In genomic region chr12:120713861-120714482, GRCh38 we compare ENCODE assay signal across 7 cellular contexts. TPM values are rescaled to one million over a fixed set of nuclear protein-coding genes. Genes with fewer than 3 reads are reported as not detected.
A peak's percentile ranks its signal among the peaks of the same experiment; 100 is the strongest.
DNase-seq lines count a peak whose midpoint lies in the region; ATAC-seq and TF ChIP-seq lines count a peak whose summit lies in the region.

No MANE protein-coding gene starts in this region.

- no peak overlapping the region for H3K27ac Mint-ChIP-seq in activated naive CD4-positive, alpha-beta T cell treated with anti-CD3 and anti-CD28 coated beads, Interleukin-2, amount 10 ng/mL, durations not matched to agents 7 days and 5 days
- no peak overlapping the region for H3K27ac Mint-ChIP-seq in glutamatergic neuron (ENCODE audit: unreplicated experiment)

- no peak overlapping the region for H3K27ac ChIP-seq in psoas muscle

- CTCF ChIA-PET in activated naive CD4-positive, alpha-beta T cell treated with anti-CD3 and anti-CD28 coated beads, Interleukin-2, amount 10 ng/mL, durations not matched to agents 7 days and 5 days (lab: Charles Lee): interaction anchor here (0.8 to 3.3 kb wide), 5 partner anchors 11 to 258 kb away, joined by 3 to 34 read pairs (median 7); partner anchors contain the start of gene ACADS

- H3K4me3 Mint-ChIP-seq in activated naive CD4-positive, alpha-beta T cell treated with anti-CD3 and anti-CD28 coated beads, Interleukin-2, amount 10 ng/mL, durations not matched to agents 7 days and 5 days: no peak overlapping the region
- H3K4me3 Mint-ChIP-seq in glutamatergic neuron (ENCODE audit: unreplicated experiment): no peak overlapping the region

- no peaks in the 10 kb centered on the region for H3K27me3 Mint-ChIP-seq in activated naive CD4-positive, alpha-beta T cell treated with anti-CD3 and anti-CD28 coated beads, Interleukin-2, amount 10 ng/mL, durations not matched to agents 7 days and 5 days
- H3K27me3 Mint-ChIP-seq in glutamatergic neuron (ENCODE audit: unreplicated experiment): peaks cover 2% of the 10 kb centered on the region

- no peaks in the 10 kb centered on the region for H3K9me3 ChIP-seq in psoas muscle

- peaks cover 51% of the 10 kb centered on the region for H3K4me1 Mint-ChIP-seq in activated naive CD4-positive, alpha-beta T cell treated with anti-CD3 and anti-CD28 coated beads, Interleukin-2, amount 10 ng/mL, durations not matched to agents 7 days and 5 days
- peaks cover 11% of the 10 kb centered on the region for H3K4me1 Mint-ChIP-seq in glutamatergic neuron (ENCODE audit: low read depth, unreplicated experiment)

- TF ChIP-seq CTCF in GM12875 (IDR thresholded peaks at IDR 0.05; ENCODE audit: borderline replicate concordance, insufficient read depth, low read depth, low read length) (peak; percentile 78; the same call in 1 of the 2 replicates), glutamatergic neuron (IDR thresholded peaks at IDR 0.05; ENCODE audit: partially characterized antibody, unreplicated experiment) (peak; percentile 90), psoas muscle (IDR thresholded peaks at IDR 0.05) (peak; percentile 90)

- no peaks in the 10 kb centered on the region for H3K9me3 Mint-ChIP-seq in activated naive CD4-positive, alpha-beta T cell treated with anti-CD3 and anti-CD28 coated beads, Interleukin-2, amount 10 ng/mL, durations not matched to agents 7 days and 5 days
- no peaks in the 10 kb centered on the region for H3K9me3 Mint-ChIP-seq in glutamatergic neuron (ENCODE audit: unreplicated experiment)

- no peak overlapping the region for H3K4me3 ChIP-seq in GM12875 (ENCODE audit: low read depth, low read length)
- H3K4me3 ChIP-seq in psoas muscle: no peak overlapping the region

- 19 to 24% (median 20%) methylated on average over 4 of the region's 4 CpGs for WGBS in psoas muscle, 3 donors

- H3K36me3 Mint-ChIP-seq in activated naive CD4-positive, alpha-beta T cell treated with anti-CD3 and anti-CD28 coated beads, Interleukin-2, amount 10 ng/mL, durations not matched to agents 7 days and 5 days: peaks cover 37% of the 10 kb centered on the region
- H3K36me3 Mint-ChIP-seq in glutamatergic neuron (ENCODE audit: unreplicated experiment): no peaks in the 10 kb centered on the region

- DNase-seq in NCI-H1105 treated with DMSO at 0.1 percent for 48 hours (lab: John Stamatoyannopoulos, UW) (peak; percentile 81), glutamatergic neuron (peak; percentile 64), psoas muscle (peak; percentile 47 to 63)
- DNase-seq in activated naive CD4-positive, alpha-beta T cell treated with anti-CD3 and anti-CD28 coated beads, Interleukin-2, amount 10 ng/mL, durations not matched to agents 7 days and 5 days: peak; percentile 83

- no peaks in the 10 kb centered on the region for H3K27me3 ChIP-seq in psoas muscle (ENCODE audit: insufficient read depth in 3 of 3, low read length in 2 of 3)

- peaks cover 4 to 58% of the 10 kb centered on the region in 2 donors for H3K36me3 ChIP-seq in psoas muscle (ENCODE audit: insufficient read depth in 1 of 2, low read depth in 1 of 2)

- ATAC-seq in SK-N-SH treated with all-trans-retinoic acid at 6 μM for 48 hours (peak; percentile 77), psoas muscle (peak; percentile 71 to 86 (median 76)), HG02970 (IDR thresholded peaks at IDR 0.05; ENCODE audit: low FRiP score, unreplicated experiment) (no peak)

- H3K4me1 ChIP-seq in psoas muscle: peaks cover 18% of the 10 kb centered on the region

- intact Hi-C loops in psoas muscle (cut with DNase I): loop anchor here (1.0 to 5.0 kb wide), 4 partner anchors 67 to 258 kb away; partner anchors contain the start of gene POP5 (in 1 of the 2)

TF ChIP-seq in SK-N-SH treated with all-trans-retinoic acid at 6 μM for 48 hours, 23 proteins besides CTCF, POLR2A, EP300 and RAD21:
- TF ChIP-seq ZFP3 (CRISPR knock-in tag; IDR thresholded peaks at IDR 0.05) (no peak), ZNF70 (CRISPR knock-in tag; IDR thresholded peaks at IDR 0.05) (no peak), CSRNP3 (CRISPR knock-in tag; IDR thresholded peaks at IDR 0.05) (no peak), ZC3H10 (CRISPR knock-in tag; IDR thresholded peaks at IDR 0.05) (no peak), TCF4 (CRISPR knock-in tag; IDR thresholded peaks at IDR 0.05; ENCODE audit: borderline replicate concordance) (no peak), PPARA (CRISPR knock-in tag; IDR thresholded peaks at IDR 0.05; ENCODE audit: borderline replicate concordance) (no peak), ZNF565 (CRISPR knock-in tag; conservative IDR thresholded peaks at IDR 0.05; ENCODE audit: low read depth) (no peak), OSR1 (CRISPR knock-in tag; IDR thresholded peaks at IDR 0.05) (no peak), ZFP30 (CRISPR knock-in tag; IDR thresholded peaks at IDR 0.05) (no peak), GLIS3 (CRISPR knock-in tag; IDR thresholded peaks at IDR 0.05) (no peak), ARNTL (CRISPR knock-in tag; IDR thresholded peaks at IDR 0.05; ENCODE audit: borderline replicate concordance, low read depth) (no peak), TSHZ2 (CRISPR knock-in tag; IDR thresholded peaks at IDR 0.05) (no peak), ESRRG (CRISPR knock-in tag; IDR thresholded peaks at IDR 0.05) (no peak), PATZ1 (CRISPR knock-in tag; IDR thresholded peaks at IDR 0.05; ENCODE audit: borderline replicate concordance) (no peak), ISL1 (CRISPR knock-in tag; IDR thresholded peaks at IDR 0.05) (no peak), SNAI2 (CRISPR knock-in tag; IDR thresholded peaks at IDR 0.05) (no peak)

RNA-seq across cellular contexts. Expression of gene UNC119B, which starts 3.7 kb away (rescaled TPM):
- total RNA-seq in glutamatergic neuron (ENCODE audit: unreplicated experiment): 16.2 TPM
- 10 to 100 TPM in 1 of 4 donors, 1 to 10 TPM in 3; 7.5 to 10.9 (median 7.9) TPM for total RNA-seq in psoas muscle
- 1 to 10 TPM; 4.3 to 9.4 (median 8.3) TPM for polyA plus RNA-seq in psoas muscle

RNA-seq across cellular contexts. Expression of gene ACADS, which starts 11.7 kb away (rescaled TPM):
- total RNA-seq in glutamatergic neuron (ENCODE audit: unreplicated experiment) (8.1 TPM), psoas muscle (100 to 1,000 TPM in 2 of 4 donors, 10 to 100 TPM in 2; 81.9 to 109 (median 102) TPM)
- 100 to 1,000 TPM; 106 to 120 (median 106) TPM for polyA plus RNA-seq in psoas muscle

RNA-seq across cellular contexts. Expression of gene MLEC, which starts 27.0 kb away (rescaled TPM):
- total RNA-seq in glutamatergic neuron (ENCODE audit: unreplicated experiment) (50.8 TPM), psoas muscle (10 to 100 TPM; 49.2 to 63.8 (median 60.9) TPM)
- polyA plus RNA-seq in psoas muscle: 100 to 1,000 TPM in 1 of 3 donors, 10 to 100 TPM in 2; 30.7 to 102 (median 34.5) TPM
